ENCODE assay signal across 10 cellular contexts in the genomic region with DNA sequence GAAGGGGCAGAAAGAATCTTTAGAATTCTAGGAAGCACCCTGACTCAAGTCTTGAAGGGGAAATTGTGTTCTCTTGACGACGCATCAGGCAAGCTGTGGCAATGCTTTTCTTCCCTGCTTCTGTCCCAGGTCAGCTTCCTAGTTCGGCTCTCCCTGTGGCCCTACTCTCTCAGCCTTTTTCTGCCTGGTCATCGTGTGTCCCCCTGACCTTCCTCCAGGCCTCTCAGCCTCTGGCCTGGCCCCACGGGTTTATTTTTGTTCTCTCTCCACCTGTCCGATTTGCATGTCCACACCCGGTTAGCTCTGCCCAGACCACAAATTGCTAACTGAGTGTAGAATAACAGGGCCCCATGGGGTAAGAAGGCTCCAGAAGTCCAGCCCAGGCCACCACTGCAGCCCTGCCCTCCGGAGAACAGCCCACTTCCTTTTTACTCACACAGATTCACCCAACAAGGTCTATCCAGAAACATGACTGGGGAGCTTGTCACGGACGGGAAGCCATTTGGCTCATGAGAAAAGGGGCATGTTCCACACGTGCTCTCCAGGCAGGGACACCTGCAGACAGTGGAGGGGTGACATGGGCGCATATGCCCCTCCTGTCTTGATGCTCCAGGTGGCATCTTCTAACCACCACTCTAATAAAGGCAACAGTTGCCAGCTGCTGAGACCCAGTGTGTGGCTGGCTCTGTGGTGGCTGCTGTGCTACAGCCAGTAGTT. TPM values are rescaled to one million over a fixed set of nuclear protein-coding genes. Genes with fewer than 3 reads are reported as not detected.
DNase-seq lines count a peak whose midpoint lies in the region; ATAC-seq and TF ChIP-seq lines count a peak whose summit lies in the region.
"Had no signal": no experiment of that assay in that cellular context is flagged by ENCODE, and none has a peak within 500 bp of the region (broad histone marks: within the 10 kb centered on the region; RNA-seq: fewer than 3 reads in every experiment).

No MANE protein-coding gene starts in this region.

- no TSS peak for BruUV-seq in mammary epithelial cell (replicated peaks; lab: Mats Ljungman, UMichigan)
- BruUV-seq in A673 (replicated peaks; lab: Mats Ljungman, UMichigan): no TSS peak

- dilution Hi-C loops in mammary epithelial cell (cut with HindIII; ENCODE audit: low sequenced_read_pairs): no loop called here

- in situ Hi-C loops in mammary epithelial cell (cut with MboI; ENCODE audit: low sequenced_read_pairs in 2 of 2): no loop called here

- H4K20me1 ChIP-seq in mammary epithelial cell (ENCODE audit: insufficient read depth, low read length): no peaks in the 10 kb centered on the region

- H3K4me1 ChIP-seq in mammary epithelial cell (ENCODE audit: insufficient read depth, low read length): no peaks in the 10 kb centered on the region
- peaks cover 8% of the 10 kb centered on the region for H3K4me1 ChIP-seq in A673 (ENCODE audit: insufficient read depth, low read length, poor library complexity, severe bottlenecking)

- peak overlapping the region; percentile 73 for H2AFZ ChIP-seq in mammary epithelial cell (ENCODE audit: low read depth, low read length)

- H3K9ac ChIP-seq in mammary epithelial cell (ENCODE audit: insufficient read depth, low read length): no peak overlapping the region

- H3K27me3 ChIP-seq in mammary epithelial cell (ENCODE audit: insufficient read depth, low read length) (no peaks in the 10 kb centered on the region), A673 (replicated peaks; ENCODE audit: insufficient read depth, low read depth, low read length, poor library complexity) (no peaks in the 10 kb centered on the region)

- H3K79me2 ChIP-seq in mammary epithelial cell (ENCODE audit: insufficient read depth, low read length): no peaks in the 10 kb centered on the region

- H3K36me3 ChIP-seq in mammary epithelial cell (ENCODE audit: insufficient read depth, low read length) (no peaks in the 10 kb centered on the region), A673 (ENCODE audit: insufficient read depth, low read length, poor library complexity, severe bottlenecking) (no peaks in the 10 kb centered on the region)

- POLR2A ChIA-PET in A673 (lab: Charles Lee; ENCODE audit: low non-redundant PET): no interaction called here

- 91% methylated on average over 7 of the region's 12 CpGs for whole genome bisulfite sequencing in mammary epithelial cell (ENCODE audit: low coverage, missing lambda C conversion rate)

- no peak overlapping the region for H3K27ac ChIP-seq in mammary epithelial cell (ENCODE audit: insufficient read depth, low read depth, low read length)
- H3K27ac ChIP-seq in A673 (ENCODE audit: low read depth, low read length, poor library complexity, severe bottlenecking): no peak overlapping the region
- H3K27ac ChIP-seq: HL-60 had no signal

- no peak overlapping the region for H3K4me2 ChIP-seq in mammary epithelial cell (ENCODE audit: insufficient read depth, low read depth, low read length)

- H3K9me3 ChIP-seq in mammary epithelial cell (replicated peaks; ENCODE audit: insufficient read depth, low read length) (no peaks in the 10 kb centered on the region), A673 (ENCODE audit: low read depth, low read length, poor library complexity, severe bottlenecking) (no peaks in the 10 kb centered on the region)

- ATAC-seq in GM19463 (IDR thresholded peaks at IDR 0.05; ENCODE audit: unreplicated experiment) (peak; percentile 58), HG03432 (IDR thresholded peaks at IDR 0.05; ENCODE audit: unreplicated experiment) (peak; percentile 62)

- peak; percentile 71 for DNase-seq in GM10266 (ENCODE audit: extremely low spot score)
- DNase-seq in mammary epithelial cell: no peak
- DNase-seq in NCI-H2029 treated with DMSO at 0.1 percent for 48 hours (lab: John Stamatoyannopoulos, UW): no peak
- DNase-seq in NCI-H2227 treated with DMSO at 0.1 percent for 48 hours (lab: John Stamatoyannopoulos, UW): no peak
- no peak for DNase-seq in A673 (ENCODE audit: low spot score)
- no peak for DNase-seq in NCI-H1694 treated with DMSO at 0.1 percent for 48 hours (lab: John Stamatoyannopoulos, UW)
- DNase-seq: right cardiac atrium had no signal

- intact Hi-C loops in mammary epithelial cell (cut with micrococcal nuclease): no loop called here
- intact Hi-C loops in A673 (cut with micrococcal nuclease; ENCODE audit: unreplicated experiment): no loop called here

- H3K4me3 ChIP-seq in mammary epithelial cell (replicated peaks in 1 of 3; ENCODE audit: insufficient read depth in 1 of 3, low read depth in 2 of 3, low read length in 3 of 3): no peak overlapping the region
- no peak overlapping the region for H3K4me3 ChIP-seq in A673 (ENCODE audit: low read depth, low read length, poor library complexity, severe bottlenecking)

- TF ChIP-seq CTCF in GM10266 (IDR thresholded peaks at IDR 0.05; ENCODE audit: control insufficient read depth, insufficient read depth, low read depth, missing control alignments) (no peak), mammary epithelial cell (conservative IDR thresholded peaks at IDR 0.05 in 1 of 2, IDR thresholded peaks at IDR 0.05 in 1 of 2; ENCODE audit: extremely low read depth in 1 of 2, insufficient read depth in 1 of 2, low read depth in 1 of 2, low read length in 2 of 2) (no peak), A673 (conservative IDR thresholded peaks at IDR 0.05; ENCODE audit: low read depth, low read length) (no peak)

- CTCF ChIA-PET in mammary epithelial cell (lab: Charles Lee; ENCODE audit: low non-redundant PET): no interaction called here
- CTCF ChIA-PET in A673 (lab: Charles Lee): no interaction called here

RNA-seq across cellular contexts. Expression of a gene that starts 9.8 kb away (rescaled TPM):
- total RNA-seq in mammary epithelial cell (not detected), A673 (2021) (0.73 and 1.5 TPM in 2 replicates)
- 0.03 TPM for polyA plus RNA-seq in mammary epithelial cell
- not detected for polyA minus RNA-seq in mammary epithelial cell
